Comparison of ENCODE assay signal across 19 cellular contexts in the genomic region with DNA sequence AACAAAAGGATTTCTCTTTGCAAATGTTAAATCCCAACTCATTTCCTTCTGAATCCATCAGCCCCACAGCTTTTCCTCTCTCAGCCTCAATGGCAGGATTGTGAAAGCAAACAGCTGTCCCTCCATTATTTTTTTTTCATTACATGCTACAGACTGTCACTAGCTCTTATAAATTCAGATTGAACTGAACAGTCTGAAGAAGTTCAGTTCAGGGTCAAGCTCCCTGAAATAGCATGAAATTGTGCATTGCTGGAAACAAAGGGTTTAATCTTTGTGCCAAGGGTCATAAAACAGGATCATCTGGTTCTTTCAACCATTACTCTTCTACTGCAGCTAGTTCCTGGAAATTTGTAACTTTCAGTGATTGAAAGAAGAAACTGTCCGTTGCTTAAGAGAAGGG.
DNase-seq lines count a peak whose midpoint lies in the region; ATAC-seq and TF ChIP-seq lines count a peak whose summit lies in the region.
"Had no signal": no experiment of that assay in that cellular context is flagged by ENCODE, and none has a peak within 500 bp of the region (broad histone marks: within the 10 kb centered on the region; RNA-seq: fewer than 3 reads in every experiment).

No MANE protein-coding gene starts in this region.

- H3K9me3 Mint-ChIP-seq in activated CD4-positive, alpha-beta T cell treated with anti-CD3 and anti-CD28 coated beads, Interleukin-2, amount 10 ng/mL, durations not matched to agents 24 days and 14 days = no peaks in the 10 kb centered on the region
- H3K9me3 Mint-ChIP-seq in naive thymus-derived CD8-positive, alpha-beta T cell = peaks cover 0 to 5% (median 0%) of the 10 kb centered on the region in 9 donors
- H3K9me3 Mint-ChIP-seq: activated CD4-positive, alpha-beta T cell treated with anti-CD3 and anti-CD28 coated beads, Interleukin-2, amount 10 ng/mL, durations not matched to agents 7 days and 5 days had no signal

- H3K27ac ChIP-seq in cardiac muscle cell (peak overlapping the region; percentile 44), WERI-Rb-1 (peak overlapping the region; percentile 88)
- H3K27ac ChIP-seq: brain microvascular endothelial cell, dorsolateral prefrontal cortex, pancreas, transverse colon had no signal

- no peak overlapping the region for H3K27ac Mint-ChIP-seq in activated CD4-positive, alpha-beta T cell treated with anti-CD3 and anti-CD28 coated beads, Interleukin-2, amount 10 ng/mL, durations not matched to agents 24 days and 14 days
- H3K27ac Mint-ChIP-seq in naive thymus-derived CD8-positive, alpha-beta T cell = no peak overlapping the region
- H3K27ac Mint-ChIP-seq: activated CD4-positive, alpha-beta T cell treated with anti-CD3 and anti-CD28 coated beads, Interleukin-2, amount 10 ng/mL, durations not matched to agents 7 days and 5 days; activated naive CD8-positive, alpha-beta T cell; CD4-positive, CD25-positive, alpha-beta regulatory T cell had no signal

- H3K36me3 ChIP-seq in cardiac muscle cell (no peaks in the 10 kb centered on the region), WERI-Rb-1 (no peaks in the 10 kb centered on the region)
- H3K36me3 ChIP-seq: brain microvascular endothelial cell, pancreas, transverse colon had no signal

- H3K9me3 ChIP-seq in cardiac muscle cell (ENCODE audit: low read depth) = no peaks in the 10 kb centered on the region
- H3K9me3 ChIP-seq in WERI-Rb-1 (ENCODE audit: severe bottlenecking) = peaks cover 2% of the 10 kb centered on the region
- H3K9me3 ChIP-seq: transverse colon had no signal

- no peak overlapping the region for H3K4me3 Mint-ChIP-seq in activated CD4-positive, alpha-beta T cell treated with anti-CD3 and anti-CD28 coated beads, Interleukin-2, amount 10 ng/mL, durations not matched to agents 24 days and 14 days
- no peak overlapping the region for H3K4me3 Mint-ChIP-seq in naive thymus-derived CD8-positive, alpha-beta T cell
- H3K4me3 Mint-ChIP-seq: activated CD4-positive, alpha-beta T cell treated with anti-CD3 and anti-CD28 coated beads, Interleukin-2, amount 10 ng/mL, durations not matched to agents 7 days and 5 days; activated naive CD8-positive, alpha-beta T cell; CD4-positive, CD25-positive, alpha-beta regulatory T cell had no signal

- H3K27me3 ChIP-seq in cardiac muscle cell (no peaks in the 10 kb centered on the region), WERI-Rb-1 (ENCODE audit: insufficient read depth, low read depth, severe bottlenecking) (no peaks in the 10 kb centered on the region)
- H3K27me3 ChIP-seq: brain microvascular endothelial cell, dorsolateral prefrontal cortex, pancreas, transverse colon had no signal

- H3K4me1 Mint-ChIP-seq in activated CD4-positive, alpha-beta T cell treated with anti-CD3 and anti-CD28 coated beads, Interleukin-2, amount 10 ng/mL, durations not matched to agents 24 days and 14 days = no peaks in the 10 kb centered on the region
- H3K4me1 Mint-ChIP-seq in naive thymus-derived CD8-positive, alpha-beta T cell = no peaks in the 10 kb centered on the region
- H3K4me1 Mint-ChIP-seq: activated CD4-positive, alpha-beta T cell treated with anti-CD3 and anti-CD28 coated beads, Interleukin-2, amount 10 ng/mL, durations not matched to agents 7 days and 5 days; CD4-positive, CD25-positive, alpha-beta regulatory T cell had no signal

- peaks cover 9% of the 10 kb centered on the region for H3K4me1 ChIP-seq in cardiac muscle cell (ENCODE audit: low read depth)
- H3K4me1 ChIP-seq: pancreas had no signal

- H3K27me3 Mint-ChIP-seq in activated CD4-positive, alpha-beta T cell treated with anti-CD3 and anti-CD28 coated beads, Interleukin-2, amount 10 ng/mL, durations not matched to agents 24 days and 14 days = no peaks in the 10 kb centered on the region
- H3K27me3 Mint-ChIP-seq in naive thymus-derived CD8-positive, alpha-beta T cell = no peaks in the 10 kb centered on the region
- H3K27me3 Mint-ChIP-seq: activated CD4-positive, alpha-beta T cell treated with anti-CD3 and anti-CD28 coated beads, Interleukin-2, amount 10 ng/mL, durations not matched to agents 7 days and 5 days; activated naive CD8-positive, alpha-beta T cell; CD4-positive, CD25-positive, alpha-beta regulatory T cell had no signal

- intact Hi-C loops in Right ventricle myocardium superior (cut with DNase I) = no loop called here
- intact Hi-C loops in activated CD4-positive, alpha-beta T cell treated with anti-CD3 and anti-CD28 coated beads, Interleukin-2, amount 10 ng/mL, durations not matched to agents 24 days and 14 days (cut with micrococcal nuclease) = no loop called here

- H3K36me3 Mint-ChIP-seq in activated CD4-positive, alpha-beta T cell treated with anti-CD3 and anti-CD28 coated beads, Interleukin-2, amount 10 ng/mL, durations not matched to agents 24 days and 14 days (ENCODE audit: low read depth) = no peaks in the 10 kb centered on the region
- H3K36me3 Mint-ChIP-seq in naive thymus-derived CD8-positive, alpha-beta T cell = no peaks in the 10 kb centered on the region
- H3K36me3 Mint-ChIP-seq: activated naive CD8-positive, alpha-beta T cell; CD4-positive, CD25-positive, alpha-beta regulatory T cell had no signal

- no peak for ATAC-seq in Right ventricle myocardium superior (ENCODE audit: poor library complexity)
- no peak for ATAC-seq in naive thymus-derived CD8-positive, alpha-beta T cell

- POLR2A ChIA-PET in naive thymus-derived CD8-positive, alpha-beta T cell (lab: Charles Lee) = no interaction called here

- DNase-seq in cardiac muscle cell (ENCODE audit: low read depth in 1 of 2, low spot score in 1 of 2) (peak in 1 of 2 donors; percentile 0), Right ventricle myocardium superior (no peak), WERI-Rb-1 (peak; percentile 60), left kidney (ENCODE audit: low read depth, low spot score) (peak; percentile 87), activated T-cell treated with anti-CD3 and anti-CD28 coated beads for 4 hours (no peak)
- DNase-seq in activated CD4-positive, alpha-beta T cell treated with anti-CD3 and anti-CD28 coated beads for 1 hour = no peak
- no peak for DNase-seq in activated CD4-positive, alpha-beta T cell treated with anti-CD3 and anti-CD28 coated beads, Interleukin-2, amount 10 ng/mL, durations not matched to agents 24 days and 14 days
- no peak for DNase-seq in naive thymus-derived CD8-positive, alpha-beta T cell
- DNase-seq: activated CD4-positive, alpha-beta T cell treated with anti-CD3 and anti-CD28 coated beads, Interleukin-2, amount 10 ng/mL, durations not matched to agents 7 days and 5 days; activated T-cell treated with anti-CD3 and anti-CD28 coated beads, Interleukin-2, amount 50 U/mL, for 1 hour; brain microvascular endothelial cell; CD4-positive, CD25-positive, alpha-beta regulatory T cell; dorsolateral prefrontal cortex; KBM-7; NCI-H226; pancreas; small intestine; transverse colon had no signal

- TF ChIP-seq CTCF in cardiac muscle cell (IDR thresholded peaks at IDR 0.05; ENCODE audit: low read depth, low read length) (no peak), WERI-Rb-1 (IDR thresholded peaks at IDR 0.05; ENCODE audit: low read depth, low read length) (no peak)

- no peak overlapping the region for H3K4me3 ChIP-seq in cardiac muscle cell
- H3K4me3 ChIP-seq in WERI-Rb-1 (ENCODE audit: low read depth, low read length) = peak overlapping the region; percentile 23; the same call in 1 of the 2 replicates
- H3K4me3 ChIP-seq: dorsolateral prefrontal cortex, pancreas, transverse colon had no signal

Comparison
In these comparisons a context has a peak if more than half of its experiments do, and no peak if none do; other contexts are left out.
1. DNase-seq: peak in WERI-Rb-1 (single experiment) and left kidney (single experiment); none in Right ventricle myocardium superior (single experiment), activated CD4-positive, alpha-beta T cell treated with anti-CD3 and anti-CD28 coated beads for 1 hour (single experiment), activated CD4-positive, alpha-beta T cell treated with anti-CD3 and anti-CD28 coated beads, Interleukin-2, amount 10 ng/mL, durations not matched to agents 24 days and 14 days (single experiment), activated T-cell treated with anti-CD3 and anti-CD28 coated beads for 4 hours (single experiment) and naive thymus-derived CD8-positive, alpha-beta T cell (0 of 10).